ENCODE assay signal across 13 cellular contexts in the genomic region with DNA sequence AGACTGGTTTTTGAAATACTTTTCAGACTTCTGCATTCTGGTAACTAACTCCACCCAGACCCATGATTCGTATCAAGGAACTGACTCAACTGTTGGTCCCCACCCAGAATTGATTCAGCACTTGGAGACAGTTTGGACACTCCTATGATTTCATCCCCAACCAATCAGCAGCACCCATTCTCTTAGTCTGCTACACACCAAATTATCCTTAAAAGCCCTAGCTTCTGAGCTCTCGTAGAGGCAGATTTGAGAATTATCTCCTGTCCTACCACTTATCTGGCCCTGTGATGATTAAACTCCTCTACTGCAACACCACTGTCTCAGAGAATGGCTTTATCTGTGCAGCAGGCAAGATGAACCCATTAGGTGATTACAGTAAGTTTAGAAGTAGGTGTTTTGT. TPM values are rescaled to one million over a fixed set of nuclear protein-coding genes. Genes with fewer than 3 reads are reported as not detected.
DNase-seq lines count a peak whose midpoint lies in the region; ATAC-seq and TF ChIP-seq lines count a peak whose summit lies in the region.
"Had no signal": no experiment of that assay in that cellular context is flagged by ENCODE, and none has a peak within 500 bp of the region (broad histone marks: within the 10 kb centered on the region; RNA-seq: fewer than 3 reads in every experiment).

No MANE protein-coding gene starts in this region.

- no peaks in the 10 kb centered on the region for H3K36me3 ChIP-seq in PC-3 (ENCODE audit: low read depth, low read length)
- H3K36me3 ChIP-seq: BLaER1, tibial artery had no signal

- H3K79me2 ChIP-seq in PC-3 (ENCODE audit: low read length), result no peaks in the 10 kb centered on the region

- CTCF ChIA-PET in PC-3 (lab: Charles Lee), result no interaction called here

- ATAC-seq in activated T-cell treated with anti-CD3 and anti-CD28 coated beads, Interleukin-2, amount 50 U/mL, for 72 hours (replicated peaks in 1 of 2), result peak; percentile 91 to 93
- no peak for ATAC-seq in PC-3
- peak; percentile 60 for ATAC-seq in stimulated activated naive CD8-positive, alpha-beta T cell treated with anti-CD3 and anti-CD28 coated beads, Interleukin-15, Interleukin-2, amounts not matched to agents 100 U/mL and 50 U/mL, for 24 hours
- no peak for ATAC-seq in HG02870 (IDR thresholded peaks at IDR 0.05; ENCODE audit: unreplicated experiment)
- ATAC-seq in HG03175 (IDR thresholded peaks at IDR 0.05; ENCODE audit: unreplicated experiment), result no peak

- no TSS peak for BruUV-seq in PC-3 (replicated peaks; lab: Mats Ljungman, UMichigan)

- H4K20me1 ChIP-seq in PC-3 (ENCODE audit: low read length), result no peaks in the 10 kb centered on the region
- H4K20me1 ChIP-seq: BLaER1 had no signal

- peak overlapping the region; percentile 12 to 35 for H3K4me3 Mint-ChIP-seq in activated T-cell treated with anti-CD3 and anti-CD28 coated beads, Interleukin-2, amount 50 U/mL, for 72 hours
- H3K4me3 Mint-ChIP-seq: immature natural killer cell had no signal

- TF ChIP-seq CTCF in PC-3 (conservative IDR thresholded peaks at IDR 0.05; ENCODE audit: low read depth, low read length), result no peak

- no peak overlapping the region for H2AFZ ChIP-seq in PC-3 (ENCODE audit: low read length)

- peaks cover 1 to 3% of the 10 kb centered on the region in 2 donors for H3K9me3 Mint-ChIP-seq in activated T-cell treated with anti-CD3 and anti-CD28 coated beads, Interleukin-2, amount 50 U/mL, for 72 hours
- H3K9me3 Mint-ChIP-seq: immature natural killer cell had no signal

- H3K27me3 ChIP-seq in PC-3 (ENCODE audit: low read length), result no peaks in the 10 kb centered on the region
- H3K27me3 ChIP-seq: BLaER1 had no signal

- no peak overlapping the region for H3K4me2 ChIP-seq in PC-3 (ENCODE audit: low read length)
- H3K4me2 ChIP-seq: BLaER1 had no signal

- H3K4me3 ChIP-seq in PC-3 (ENCODE audit: low read length), result no peak overlapping the region
- H3K4me3 ChIP-seq: BLaER1, tibial artery had no signal

- POLR2A ChIA-PET in PC-3 (lab: Charles Lee; ENCODE audit: unreplicated experiment), result no interaction called here

- H3K4me1 Mint-ChIP-seq in activated T-cell treated with anti-CD3 and anti-CD28 coated beads, Interleukin-2, amount 50 U/mL, for 72 hours (ENCODE audit: low read depth), result peaks cover 17% of the 10 kb centered on the region
- H3K4me1 Mint-ChIP-seq: immature natural killer cell had no signal

- no peaks in the 10 kb centered on the region for H3K36me3 Mint-ChIP-seq in activated T-cell treated with anti-CD3 and anti-CD28 coated beads, Interleukin-2, amount 50 U/mL, for 72 hours (ENCODE audit: insufficient read depth in 2 of 2)
- H3K36me3 Mint-ChIP-seq: immature natural killer cell had no signal

- H3K9ac ChIP-seq in PC-3 (ENCODE audit: low read length), result no peak overlapping the region
- H3K9ac ChIP-seq: BLaER1 had no signal

- intact Hi-C loops in PC-3 (cut with micrococcal nuclease), result no loop called here

- peak overlapping the region; percentile 15 for H3K27ac Mint-ChIP-seq in activated T-cell treated with anti-CD3 and anti-CD28 coated beads, Interleukin-2, amount 50 U/mL, for 72 hours
- H3K27ac Mint-ChIP-seq: immature natural killer cell had no signal

- peaks cover 31% of the 10 kb centered on the region for H3K27me3 Mint-ChIP-seq in activated T-cell treated with anti-CD3 and anti-CD28 coated beads, Interleukin-2, amount 50 U/mL, for 72 hours (ENCODE audit: low read depth)

- H3K27ac ChIP-seq in PC-3 (ENCODE audit: low read length) (no peak overlapping the region), epithelial cell of prostate (peak overlapping the region; percentile 67)
- H3K27ac ChIP-seq: BLaER1, tibial artery had no signal

- no peaks in the 10 kb centered on the region for H3F3A ChIP-seq in PC-3 (ENCODE audit: low read length, unreplicated experiment)

- H3K9me2 ChIP-seq in PC-3 (replicated peaks; ENCODE audit: low read length), result no peaks in the 10 kb centered on the region

- H3K9me3 ChIP-seq in PC-3 (ENCODE audit: low read length), result no peaks in the 10 kb centered on the region
- H3K9me3 ChIP-seq: tibial artery had no signal

- no peaks in the 10 kb centered on the region for H3K4me1 ChIP-seq in PC-3 (ENCODE audit: insufficient read depth, low read length)
- H3K4me1 ChIP-seq: BLaER1, tibial artery had no signal

- DNase-seq in activated T-cell treated with anti-CD3 and anti-CD28 coated beads, Interleukin-2, amount 50 U/mL, for 72 hours, result peak; percentile 18 to 31
- no peak for DNase-seq in activated T-cell treated with anti-CD3 and anti-CD28 coated beads for 4 hours
- peak; percentile 9 for DNase-seq in PC-3
- peak; percentile 48 for DNase-seq in epithelial cell of prostate (ENCODE audit: low read depth, low spot score)
- no peak for DNase-seq in stimulated activated naive CD8-positive, alpha-beta T cell treated with anti-CD3 and anti-CD28 coated beads, Interleukin-15, Interleukin-2, amounts not matched to agents 100 U/mL and 50 U/mL, for 24 hours
- no peak for DNase-seq in anterior cingulate cortex (lab: John Stamatoyannopoulos, UW)
- DNase-seq: immature natural killer cell; NCI-H446; stimulated activated CD4-positive, alpha-beta T cell treated with anti-CD3 and anti-CD28 coated beads, Interleukin-4, amount 100 ng/mL, for 4 hours; tibial artery had no signal

RNA-seq across cellular contexts. Expression of a gene that starts 7.7 kb away (rescaled TPM):
- 100 to 1,000 TPM; 113 to 117 TPM for total RNA-seq in activated T-cell treated with anti-CD3 and anti-CD28 coated beads, Interleukin-2, amount 50 U/mL, for 72 hours
- total RNA-seq in PC-3 (2014; rRNA removed), result 38.2 and 46.0 TPM in 2 replicates

RNA-seq across cellular contexts. Expression of a gene that starts 14.8 kb away (rescaled TPM):
- total RNA-seq in activated T-cell treated with anti-CD3 and anti-CD28 coated beads, Interleukin-2, amount 50 U/mL, for 72 hours, result under 1 TPM; 0.21 to 0.31 TPM
- 0.17 and 0.44 TPM in 2 replicates for total RNA-seq in PC-3 (2014; rRNA removed)

RNA-seq across cellular contexts. Expression of a gene that starts 22.0 kb away (rescaled TPM):
- 1 to 10 TPM; 6.8 to 9.5 TPM for total RNA-seq in activated T-cell treated with anti-CD3 and anti-CD28 coated beads, Interleukin-2, amount 50 U/mL, for 72 hours
- total RNA-seq in PC-3 (2014; rRNA removed), result 8.1 and 13.8 TPM in 2 replicates

Comparison
In these comparisons a context has a peak if more than half of its experiments do, and no peak if none do; other contexts are left out.
1. DNase-seq: peak in activated T-cell treated with anti-CD3 and anti-CD28 coated beads, Interleukin-2, amount 50 U/mL, for 72 hours (2 of 2), PC-3 (single experiment) and epithelial cell of prostate (single experiment); none in activated T-cell treated with anti-CD3 and anti-CD28 coated beads for 4 hours (single experiment), stimulated activated naive CD8-positive, alpha-beta T cell treated with anti-CD3 and anti-CD28 coated beads, Interleukin-15, Interleukin-2, amounts not matched to agents 100 U/mL and 50 U/mL, for 24 hours (single experiment) and anterior cingulate cortex (0 of 58).
2. ATAC-seq: peak in activated T-cell treated with anti-CD3 and anti-CD28 coated beads, Interleukin-2, amount 50 U/mL, for 72 hours (2 of 2) and stimulated activated naive CD8-positive, alpha-beta T cell treated with anti-CD3 and anti-CD28 coated beads, Interleukin-15, Interleukin-2, amounts not matched to agents 100 U/mL and 50 U/mL, for 24 hours (single experiment); none in PC-3 (single experiment), HG02870 (single experiment) and HG03175 (single experiment).